8 cellular contexts compared by ENCODE assay signal in genomic region chr14:20530771-20531571, GRCh38. TPM values are rescaled to one million over a fixed set of nuclear protein-coding genes. Genes with fewer than 3 reads are reported as not detected.
A peak's percentile ranks its signal among the peaks of the same experiment; 100 is the strongest.
DNase-seq lines count a peak whose midpoint lies in the region; ATAC-seq and TF ChIP-seq lines count a peak whose summit lies in the region.

No MANE protein-coding gene starts in this region.

- peak overlapping the region; percentile 48; the same call in 1 of the 2 replicates for H3K4me3 ChIP-seq in OCI-LY3 (ENCODE audit: low read length)
- no peak overlapping the region for H3K4me3 ChIP-seq in esophagus muscularis mucosa
- no peak overlapping the region for H3K4me3 ChIP-seq in neural cell (ENCODE audit: low read length)

- 10% methylated on average over 8 of the region's 8 CpGs for WGBS in esophagus muscularis mucosa

- H3K4me1 ChIP-seq in OCI-LY3 (ENCODE audit: low read length) (peaks cover 3% of the 10 kb centered on the region; the same call in 1 of the 2 replicates), esophagus muscularis mucosa (peaks cover 0 to 5% (median 0%) of the 10 kb centered on the region in 4 donors)

- H3K9me3 ChIP-seq in OCI-LY3 (ENCODE audit: insufficient read depth, low read length): no peaks in the 10 kb centered on the region
- H3K9me3 ChIP-seq in esophagus muscularis mucosa: no peaks in the 10 kb centered on the region
- no peaks in the 10 kb centered on the region for H3K9me3 ChIP-seq in neural cell (ENCODE audit: low read length)

- no peaks in the 10 kb centered on the region for H3F3A ChIP-seq in neural cell (ENCODE audit: insufficient read depth, low read length, poor library complexity, severe bottlenecking)

- H3K9me2 ChIP-seq in neural cell (ENCODE audit: insufficient read depth, low read length): no peaks in the 10 kb centered on the region

- TF ChIP-seq EP300 in esophagus muscularis mucosa (IDR thresholded peaks at IDR 0.05) (no peak), neural cell (conservative IDR thresholded peaks at IDR 0.05; ENCODE audit: poor library complexity, severe bottlenecking) (no peak)

- TF ChIP-seq CTCF in OCI-LY3 (IDR thresholded peaks at IDR 0.05; ENCODE audit: low read depth, low read length) (peak; percentile 86), esophagus muscularis mucosa (IDR thresholded peaks at IDR 0.05) (peak; percentile 43 to 70 (median 64)), neural cell (IDR thresholded peaks at IDR 0.05; ENCODE audit: poor library complexity, severe bottlenecking) (peak; percentile 65)

- peak; percentile 50 for TF ChIP-seq RAD21 in neural cell (conservative IDR thresholded peaks at IDR 0.05)

- H3K27me3 ChIP-seq in OCI-LY3 (ENCODE audit: low read depth, low read length) (peaks cover 16% of the 10 kb centered on the region), esophagus muscularis mucosa (peaks cover 0 to 14% (median 0%) of the 10 kb centered on the region in 4 donors), neural cell (ENCODE audit: insufficient read depth, low read depth, low read length) (no peaks in the 10 kb centered on the region)

- H3K27ac ChIP-seq in OCI-LY3 (ENCODE audit: low read length) (no peak overlapping the region), esophagus muscularis mucosa (replicated peaks in 1 of 4) (no peak overlapping the region), neural cell (ENCODE audit: low read length) (no peak overlapping the region)

- intact Hi-C loops in esophagus muscularis mucosa (cut with DNase I): loop anchor here (1.0 to 5.0 kb wide), 2 partner anchors 76 to 160 kb away; no protein-coding TSS in a partner anchor

- TF ChIP-seq POLR2A in esophagus muscularis mucosa (IDR thresholded peaks at IDR 0.05; ENCODE audit: low read depth): no peak

- H3K4me2 ChIP-seq in OCI-LY3 (ENCODE audit: low read length) (peak overlapping the region; percentile 51), neural cell (ENCODE audit: low read length) (no peak overlapping the region)

- no peaks in the 10 kb centered on the region for H3K36me3 ChIP-seq in OCI-LY3 (replicated peaks; ENCODE audit: low read depth, low read length)
- H3K36me3 ChIP-seq in esophagus muscularis mucosa: no peaks in the 10 kb centered on the region
- H3K36me3 ChIP-seq in neural cell (ENCODE audit: insufficient read depth, low read length): no peaks in the 10 kb centered on the region

- peak; percentile 85 for DNase-seq in Daoy (ENCODE audit: low read depth)
- peak; percentile 76 for DNase-seq in HT-29 (ENCODE audit: low spot score)
- peak; percentile 77 for DNase-seq in activated CD8-positive, alpha-beta memory T cell treated with anti-CD3 and anti-CD28 coated beads, Interleukin-2, amount 50 U/mL, for 48 hours
- DNase-seq in esophagus muscularis mucosa (ENCODE audit: extremely low spot score): peak; percentile 93
- peak; percentile 76 for DNase-seq in stimulated activated naive CD8-positive, alpha-beta T cell treated with anti-CD3 and anti-CD28 coated beads, Interleukin-15, Interleukin-2, amounts not matched to agents 100 U/mL and 50 U/mL, for 24 hours

- peak; percentile 91 for ATAC-seq in stimulated activated naive CD8-positive, alpha-beta T cell treated with anti-CD3 and anti-CD28 coated beads, Interleukin-15, Interleukin-2, amounts not matched to agents 100 U/mL and 50 U/mL, for 24 hours
- ATAC-seq in HG02973 (IDR thresholded peaks at IDR 0.05; ENCODE audit: unreplicated experiment): no peak

- H3K79me2 ChIP-seq in OCI-LY3 (ENCODE audit: low read length): no peaks in the 10 kb centered on the region
- H3K79me2 ChIP-seq in neural cell (replicated peaks; ENCODE audit: insufficient read depth, low read length): no peaks in the 10 kb centered on the region

- H2AFZ ChIP-seq in OCI-LY3 (ENCODE audit: low read depth, low read length) (0 out of 2 replicates have a peak overlapping the region, but pooled peaks have one; percentile 54), neural cell (ENCODE audit: low read depth, low read length) (no peak overlapping the region)

- no peaks in the 10 kb centered on the region for H4K20me1 ChIP-seq in OCI-LY3 (ENCODE audit: insufficient read depth, low read length)
- H4K20me1 ChIP-seq in neural cell (ENCODE audit: insufficient read depth): no peaks in the 10 kb centered on the region

- H3K9ac ChIP-seq in OCI-LY3 (ENCODE audit: low read length) (no peak overlapping the region), neural cell (ENCODE audit: low read length) (no peak overlapping the region)

TF ChIP-seq in neural cell, 6 proteins besides CTCF, POLR2A, EP300 and RAD21:
- TF ChIP-seq SMC3 (conservative IDR thresholded peaks at IDR 0.05; ENCODE audit: poor library complexity) (peak; percentile 70), POLR2AphosphoS5 (IDR thresholded peaks at IDR 0.05) (no peak)

RNA-seq across cellular contexts. Expression of gene RNASE10, which starts 25.6 kb away (rescaled TPM):
- total RNA-seq in Daoy (2014; rRNA removed; shearing (Covaris generic)): not detected in 2 replicates
- total RNA-seq in HT-29 (2014; rRNA removed; shearing (Covaris generic)): not detected in 2 replicates
- not detected for total RNA-seq in esophagus muscularis mucosa
- not detected in 2 replicates for polyA plus RNA-seq in neural cell
- polyA minus RNA-seq in neural cell: not detected in 2 replicates

RNA-seq across cellular contexts. Expression of gene RNASE9, which starts 29.9 kb away (rescaled TPM):
- total RNA-seq in Daoy (2014; rRNA removed; shearing (Covaris generic)): not detected in 2 replicates
- not detected in 2 replicates for total RNA-seq in HT-29 (2014; rRNA removed; shearing (Covaris generic))
- not detected for total RNA-seq in esophagus muscularis mucosa
- polyA plus RNA-seq in neural cell: not detected in 2 replicates
- polyA minus RNA-seq in neural cell: not detected in 2 replicates

RNA-seq across cellular contexts. Expression of gene RNASE11, which starts 56.8 kb away (rescaled TPM):
- total RNA-seq in Daoy (2014; rRNA removed; shearing (Covaris generic)): 0.17 TPM in 1 of 2 replicates, not detected in the other
- total RNA-seq in HT-29 (2014; rRNA removed; shearing (Covaris generic)): not detected in 2 replicates
- total RNA-seq in esophagus muscularis mucosa: not detected
- polyA plus RNA-seq in neural cell: not detected in 2 replicates
- not detected in 2 replicates for polyA minus RNA-seq in neural cell
